Comparison of ENCODE assay signal across 17 cellular contexts in genomic region chr2:62685986-62686625, GRCh38.
"Had no signal": no experiment of that assay in that cellular context is flagged by ENCODE, and none has a peak within 500 bp of the region (broad histone marks: within the 10 kb centered on the region; RNA-seq: fewer than 3 reads in every experiment).

No MANE protein-coding gene starts in this region.

- H2AFZ ChIP-seq: parathyroid adenoma had no signal

- FAIRE-seq: urothelium cell line had no signal

- H3K36me3 ChIP-seq: brain microvascular endothelial cell, tibial artery had no signal

- H3K27me3 ChIP-seq: brain microvascular endothelial cell, foreskin keratinocyte, tibial artery had no signal

- H3K9me3 ChIP-seq: tibial artery had no signal

- H3K4me3 ChIP-seq: coronary artery, tibial artery had no signal

- H3K4me1 ChIP-seq: foreskin keratinocyte, parathyroid adenoma, tibial artery had no signal

- DNase-seq: activated CD4-positive, alpha-beta T cell treated with anti-CD3 and anti-CD28 coated beads, Interleukin-2, amount 10 ng/mL, durations not matched to agents 7 days and 5 days; activated CD4-positive, CD25-positive, alpha-beta regulatory T cell; activated CD8-positive, alpha-beta memory T cell treated with anti-CD3 and anti-CD28 coated beads for 24 hours; activated naive CD4-positive, alpha-beta T cell treated with Interleukin-2 at 50 U/mL for 16 hours; anterior cingulate cortex; brain microvascular endothelial cell; glutamatergic neuron; hypothalamus; stimulated activated CD4-positive, alpha-beta T cell treated with anti-CD3 and anti-CD28 coated beads, Interleukin-15, amount 100 ng/mL, for 24 hours; stimulated activated CD4-positive, alpha-beta T cell treated with anti-CD3 and anti-CD28 coated beads, Interleukin-4, amount 100 ng/mL, for 1 hour; stimulated activated naive B cell treated with anti-CD40 and anti-IgM and Interleukin-4, amounts not matched to agents 10 μg/mL and 1 μg/mL and 100 μg/mL, for 72 hours; tibial artery had no signal

- ATAC-seq: activated T-helper 17 cell treated with anti-CD3 and anti-CD28 coated beads, Interleukin-2, amount 50 U/mL, for 72 hours; foreskin keratinocyte; stimulated activated naive B cell treated with anti-CD40 and anti-IgM and Interleukin-4, amounts not matched to agents 10 μg/mL and 1 μg/mL and 100 μg/mL, for 72 hours had no signal
